17 cellular contexts compared by ENCODE assay signal in the genomic region with DNA sequence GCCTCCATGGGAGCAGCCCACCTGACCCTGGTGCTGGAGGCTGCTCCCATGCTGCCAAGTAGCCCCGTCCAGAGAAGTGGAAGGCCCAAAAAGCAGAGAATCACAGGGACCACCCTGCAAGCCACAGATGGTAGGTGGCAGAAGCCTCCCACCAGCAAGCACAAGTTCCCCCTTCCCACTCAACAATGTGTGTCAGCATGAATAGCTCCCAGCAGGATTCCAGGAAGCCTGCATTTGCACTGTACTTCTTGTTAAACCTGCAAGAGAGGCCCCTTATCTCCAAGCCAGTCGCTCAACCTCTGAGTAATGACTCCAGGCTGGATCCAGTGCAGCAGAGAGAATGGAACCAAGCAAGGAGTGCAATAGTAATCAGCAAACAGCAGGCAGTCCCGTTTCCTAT.
DNase-seq lines count a peak whose midpoint lies in the region; TF ChIP-seq lines count a peak whose summit lies in the region.
"Had no signal": no experiment of that assay in that cellular context is flagged by ENCODE, and none has a peak within 500 bp of the region (broad histone marks: within the 10 kb centered on the region; RNA-seq: fewer than 3 reads in every experiment).

No MANE protein-coding gene starts in this region.

- H4K5ac ChIP-seq in H9 (ENCODE audit: insufficient read length, low read depth, low read length) = no peak overlapping the region

- H2BK5ac ChIP-seq in H9 (ENCODE audit: insufficient read length, low read length) = no peak overlapping the region

- H3K9ac ChIP-seq in H9 (ENCODE audit: extremely low read depth, insufficient read length, low read length) = no peak overlapping the region

- no peak overlapping the region for H3K56ac ChIP-seq in H9 (ENCODE audit: insufficient read length, low read depth, low read length)

- no peak overlapping the region for H3T11ph ChIP-seq in H9 (ENCODE audit: low read length)

- no peak overlapping the region for H3K4ac ChIP-seq in H9 (ENCODE audit: low read depth, low read length)

- peak; percentile 21 for DNase-seq in H9
- peak; percentile 37 for DNase-seq in RPMI7951 (ENCODE audit: low read depth)
- peak; percentile 15 for DNase-seq in epithelial cell of esophagus (ENCODE audit: low read depth)
- peak; percentile 61 for DNase-seq in retina
- DNase-seq in DMS153 treated with DMSO at 0.1 percent for 48 hours (lab: John Stamatoyannopoulos, UW; ENCODE audit: unreplicated experiment) = no peak
- DNase-seq in chondrocyte (ENCODE audit: low spot score) = no peak
- DNase-seq in activated CD4-positive, alpha-beta T cell treated with anti-CD3 and anti-CD28 coated beads, Interleukin-2, amount 50 U/mL, for 48 hours = no peak
- DNase-seq: activated CD4-positive, alpha-beta T cell treated with anti-CD3 and anti-CD28 coated beads, Interleukin-2, amount 50 U/mL, for 1 hour; activated naive CD4-positive, alpha-beta T cell treated with anti-CD3 and anti-CD28 coated beads, Interleukin-2, amount 50 U/mL, for 16 hours; activated T-cell treated with anti-CD3 and anti-CD28 coated beads, Interleukin-2, amount 50 U/mL, for 24 hours; AML-193; GDM1; KBM-7; left ventricle myocardium inferior; NCI-H748 treated with DMSO at 0.1 percent for 48 hours had no signal

- H3K14ac ChIP-seq in H9 (ENCODE audit: insufficient read depth, low read length) = no peak overlapping the region

- H3K27ac Mint-ChIP-seq in H9 (0 out of 7 replicates have a peak overlapping the region, but pooled peaks of 1 of the 3 experiments have one; percentile 19), chondrocyte (ENCODE audit: unreplicated experiment) (no peak overlapping the region)
- H3K27ac Mint-ChIP-seq: activated T-cell treated with anti-CD3 and anti-CD28 coated beads, Interleukin-2, amount 50 U/mL, for 24 hours had no signal

- H3K79me1 ChIP-seq in H9 (ENCODE audit: insufficient read depth, low read depth, low read length, poor library complexity, severe bottlenecking) = no peaks in the 10 kb centered on the region

- H3K9me3 ChIP-seq in H9 (ENCODE audit: control insufficient read depth, low read depth, low read length) = no peaks in the 10 kb centered on the region
- H3K9me3 ChIP-seq: gastroesophageal sphincter, left ventricle myocardium inferior, right lobe of liver had no signal

- no peak overlapping the region for H2BK20ac ChIP-seq in H9 (ENCODE audit: low read depth, low read length, poor library complexity, severe bottlenecking)

- H3K23me2 ChIP-seq in H9 (ENCODE audit: insufficient read length, low read depth, low read length, poor library complexity, severe bottlenecking) = no peaks in the 10 kb centered on the region

- H3K4me1 Mint-ChIP-seq in H9 = peaks cover 7 to 11% of the 10 kb centered on the region in 2 experiments
- H3K4me1 Mint-ChIP-seq in chondrocyte (ENCODE audit: low read depth) = peaks cover 24% of the 10 kb centered on the region

- no peaks in the 10 kb centered on the region for H4K20me1 ChIP-seq in H9 (ENCODE audit: control insufficient read depth, insufficient read depth, insufficient read length)

- H3K27me3 Mint-ChIP-seq in H9 (ENCODE audit: low read depth) (peaks cover 2% of the 10 kb centered on the region), chondrocyte (ENCODE audit: low read depth) (no peaks in the 10 kb centered on the region)

- H3K36me3 Mint-ChIP-seq in H9 (ENCODE audit: insufficient read depth in 1 of 3, low read depth in 3 of 3) (no peaks in the 10 kb centered on the region; a peak in 2 of 7 replicates), chondrocyte (ENCODE audit: low read depth) (no peaks in the 10 kb centered on the region)

- H2AFZ ChIP-seq in H9 (ENCODE audit: low read length) = no peak overlapping the region

- H2BK15ac ChIP-seq in H9 (ENCODE audit: low read depth, low read length) = no peak overlapping the region

- no peak overlapping the region for H2BK12ac ChIP-seq in H9 (ENCODE audit: insufficient read length, low read depth, low read length)

- no peak overlapping the region for H3K4me2 ChIP-seq in H9 (ENCODE audit: insufficient read depth, insufficient read length, low read length)

- H3K27me3 ChIP-seq in H9 (ENCODE audit: insufficient read depth, low read length) = no peaks in the 10 kb centered on the region; the same call in 1 of the 2 replicates
- H3K27me3 ChIP-seq: right lobe of liver had no signal

- H3K27ac ChIP-seq in H9 (ENCODE audit: insufficient read length, low read depth, low read length) = no peak overlapping the region
- H3K27ac ChIP-seq: gastroesophageal sphincter, left ventricle myocardium inferior, right lobe of liver had no signal

- no peaks in the 10 kb centered on the region for H3K4me1 ChIP-seq in H9 (ENCODE audit: insufficient read depth, low read length)
- H3K4me1 ChIP-seq: gastroesophageal sphincter, left ventricle myocardium inferior, right lobe of liver had no signal

- no CpG with 5 or more reads among the region's 3 CpGs for WGBS in H9 (ENCODE audit: extremely low coverage, insufficient read length, low lambda C conversion rate)

- H2BK120ac ChIP-seq in H9 (ENCODE audit: low read depth, low read length, poor library complexity, severe bottlenecking) = no peak overlapping the region

- no peak overlapping the region for H4K91ac ChIP-seq in H9 (ENCODE audit: insufficient read length, low read depth, low read length)

- no peak overlapping the region for H3K18ac ChIP-seq in H9 (ENCODE audit: insufficient read length, low read depth, low read length)

- H3K4me3 ChIP-seq in epithelial cell of esophagus (ENCODE audit: low read length) = no peak overlapping the region
- H3K4me3 ChIP-seq: gastroesophageal sphincter, left ventricle myocardium inferior, right lobe of liver had no signal

- H3K4me3 Mint-ChIP-seq in H9 = no peak overlapping the region
- H3K4me3 Mint-ChIP-seq in chondrocyte (ENCODE audit: unreplicated experiment) = no peak overlapping the region
- H3K4me3 Mint-ChIP-seq: activated T-cell treated with anti-CD3 and anti-CD28 coated beads, Interleukin-2, amount 50 U/mL, for 24 hours had no signal

- no peak overlapping the region for H2AK5ac ChIP-seq in H9 (ENCODE audit: insufficient read length, low read length)

- TF ChIP-seq CTCF in H9 (conservative IDR thresholded peaks at IDR 0.05) (no peak), epithelial cell of esophagus (IDR thresholded peaks at IDR 0.05; ENCODE audit: insufficient read depth, low read depth, low read length, missing control alignments) (no peak), chondrocyte (IDR thresholded peaks at IDR 0.05) (no peak)

- H3K9me3 Mint-ChIP-seq in H9 = no peaks in the 10 kb centered on the region
- H3K9me3 Mint-ChIP-seq in chondrocyte (ENCODE audit: low read depth) = no peaks in the 10 kb centered on the region
- H3K9me3 Mint-ChIP-seq: activated T-cell treated with anti-CD3 and anti-CD28 coated beads, Interleukin-2, amount 50 U/mL, for 24 hours had no signal

- no peak overlapping the region for H3K23ac ChIP-seq in H9 (ENCODE audit: insufficient read length, low read depth, low read length)

- H4K8ac ChIP-seq in H9 (replicated peaks; ENCODE audit: insufficient read length, low read depth, low read length) = no peak overlapping the region

- no peaks in the 10 kb centered on the region for H3K79me2 ChIP-seq in H9 (ENCODE audit: insufficient read depth, low read length)

Comparison
In these comparisons a context has a peak if more than half of its experiments do, and no peak if none do; other contexts are left out.
1. DNase-seq: peak in H9 (single experiment), RPMI7951 (single experiment), epithelial cell of esophagus (single experiment) and retina (single experiment); none in DMS153 treated with DMSO at 0.1 percent for 48 hours (single experiment), chondrocyte (single experiment) and activated CD4-positive, alpha-beta T cell treated with anti-CD3 and anti-CD28 coated beads, Interleukin-2, amount 50 U/mL, for 48 hours (0 of 2).